8 cellular contexts compared by ENCODE assay signal in the genomic region with DNA sequence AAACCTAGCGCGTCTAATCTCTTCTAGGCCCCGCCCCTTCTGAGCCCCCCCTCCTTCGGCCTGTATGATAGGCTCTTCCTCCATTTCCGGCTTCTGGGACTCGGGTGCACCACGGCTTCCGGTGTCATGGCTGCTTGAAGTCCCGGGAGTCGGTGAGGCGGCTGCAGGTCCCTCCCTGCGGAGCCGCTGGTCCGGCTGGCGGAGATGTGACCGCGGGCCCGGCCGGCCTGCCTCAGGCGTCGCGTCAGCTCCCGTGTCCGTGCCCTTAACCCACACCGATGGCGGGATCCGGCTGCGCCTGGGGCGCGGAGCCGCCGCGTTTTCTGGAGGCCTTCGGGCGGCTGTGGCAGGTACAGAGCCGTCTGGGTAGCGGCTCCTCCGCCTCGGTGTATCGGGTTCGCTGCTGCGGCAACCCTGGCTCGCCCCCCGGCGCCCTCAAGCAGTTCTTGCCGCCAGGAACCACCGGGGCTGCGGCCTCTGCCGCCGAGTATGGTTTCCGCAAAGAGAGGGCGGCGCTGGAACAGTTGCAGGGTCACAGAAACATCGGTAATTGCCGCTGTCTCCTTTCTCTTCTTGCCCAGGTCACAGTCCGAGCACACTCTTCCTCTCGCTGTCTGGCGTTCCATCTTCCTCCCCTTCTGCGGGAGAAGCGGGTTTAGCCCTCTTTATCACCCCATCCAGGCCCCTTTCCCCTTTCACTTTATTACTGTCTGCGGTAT. TPM values are rescaled to one million over a fixed set of nuclear protein-coding genes. Genes with fewer than 3 reads are reported as not detected.
DNase-seq lines count a peak whose midpoint lies in the region; ATAC-seq and TF ChIP-seq lines count a peak whose summit lies in the region.

A gene with protein sequence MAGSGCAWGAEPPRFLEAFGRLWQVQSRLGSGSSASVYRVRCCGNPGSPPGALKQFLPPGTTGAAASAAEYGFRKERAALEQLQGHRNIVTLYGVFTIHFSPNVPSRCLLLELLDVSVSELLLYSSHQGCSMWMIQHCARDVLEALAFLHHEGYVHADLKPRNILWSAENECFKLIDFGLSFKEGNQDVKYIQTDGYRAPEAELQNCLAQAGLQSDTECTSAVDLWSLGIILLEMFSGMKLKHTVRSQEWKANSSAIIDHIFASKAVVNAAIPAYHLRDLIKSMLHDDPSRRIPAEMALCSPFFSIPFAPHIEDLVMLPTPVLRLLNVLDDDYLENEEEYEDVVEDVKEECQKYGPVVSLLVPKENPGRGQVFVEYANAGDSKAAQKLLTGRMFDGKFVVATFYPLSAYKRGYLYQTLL (plus strand): TSS at position 96 of the 719 bp plus-strand sequence. CDS start 183 bp downstream, at position 279.

- peaks cover 20% of the 10 kb centered on the region for H3K36me3 Mint-ChIP-seq in activated CD4-positive, alpha-beta T cell treated with anti-CD3 and anti-CD28 coated beads, Interleukin-2, amount 10 ng/mL, durations not matched to agents 24 days and 14 days (ENCODE audit: low read depth)

- ATAC-seq in GM19351 (IDR thresholded peaks at IDR 0.05; ENCODE audit: unreplicated experiment): peak; percentile 96
- peak; percentile 97 for ATAC-seq in HG03520 (IDR thresholded peaks at IDR 0.05; ENCODE audit: unreplicated experiment)
- peak; percentile 99 for ATAC-seq in left colon

- H3K27ac ChIP-seq in BLaER1 treated with 17β-estradiol and CSF1 and Interleukin-3, amounts not matched to agents 10 nM and 100 nM: peak within 1 kb of the TSS; percentile 94 to 99 (median 96)
- peak within 1 kb of the TSS; percentile 82 for H3K27ac ChIP-seq in colonic mucosa

- peak within 1 kb of the TSS; percentile 86 for H3K4me3 Mint-ChIP-seq in activated CD4-positive, alpha-beta T cell treated with anti-CD3 and anti-CD28 coated beads, Interleukin-2, amount 10 ng/mL, durations not matched to agents 24 days and 14 days

- peak within 1 kb of the TSS; percentile 88 for H3K27ac Mint-ChIP-seq in activated CD4-positive, alpha-beta T cell treated with anti-CD3 and anti-CD28 coated beads, Interleukin-2, amount 10 ng/mL, durations not matched to agents 24 days and 14 days

- H3K27me3 Mint-ChIP-seq in activated CD4-positive, alpha-beta T cell treated with anti-CD3 and anti-CD28 coated beads, Interleukin-2, amount 10 ng/mL, durations not matched to agents 24 days and 14 days: peaks cover 4% of the 10 kb centered on the region

- H4K20me1 ChIP-seq in BLaER1 treated with 17β-estradiol and CSF1 and Interleukin-3, amounts not matched to agents 10 nM and 100 nM: peaks cover 25 to 48% (median 37%) of the 10 kb centered on the region in 11 experiments; a peak in 20 of 22 replicates

- peak within 1 kb of the TSS; percentile 77 to 97 (median 87) for H3K4me2 ChIP-seq in BLaER1 treated with 17β-estradiol and CSF1 and Interleukin-3, amounts not matched to agents 10 nM and 100 nM

- H3K9ac ChIP-seq in BLaER1 treated with 17β-estradiol and CSF1 and Interleukin-3, amounts not matched to agents 10 nM and 100 nM: peak within 1 kb of the TSS; percentile 94 to 99 (median 97)
- peak within 1 kb of the TSS; percentile 89 to 96 for H3K9ac ChIP-seq in colonic mucosa (ENCODE audit: low read depth in 2 of 2, low read length in 2 of 2)

- H3K27me3 ChIP-seq in BLaER1 treated with 17β-estradiol and CSF1 and Interleukin-3, amounts not matched to agents 10 nM and 100 nM: no peaks in the 10 kb centered on the region
- H3K27me3 ChIP-seq in colonic mucosa: no peaks in the 10 kb centered on the region

- peaks cover 28% of the 10 kb centered on the region for H3K4me1 Mint-ChIP-seq in activated CD4-positive, alpha-beta T cell treated with anti-CD3 and anti-CD28 coated beads, Interleukin-2, amount 10 ng/mL, durations not matched to agents 24 days and 14 days

- DNase-seq in NCI-H526 treated with DMSO at 0.1 percent for 48 hours (lab: John Stamatoyannopoulos, UW): peak; percentile 97
- DNase-seq in activated CD4-positive, alpha-beta T cell treated with anti-CD3 and anti-CD28 coated beads, Interleukin-2, amount 10 ng/mL, durations not matched to agents 24 days and 14 days: peak; percentile 96
- peak; percentile 94 for DNase-seq in colonic mucosa
- DNase-seq in left colon: peak; percentile 92 to 93
- peak; percentile 79 to 82 for DNase-seq in stimulated activated CD4-positive, alpha-beta T cell treated with anti-CD3 and anti-CD28 coated beads, Interleukin-1b, Interleukin-23, amount 100 ng/mL, for 4 hours (ENCODE audit: low read depth in 2 of 2)

- peak within 1 kb of the TSS; percentile 85 to 100 (median 95) for H3K4me3 ChIP-seq in BLaER1 treated with 17β-estradiol and CSF1 and Interleukin-3, amounts not matched to agents 10 nM and 100 nM
- H3K4me3 ChIP-seq in colonic mucosa: peak within 1 kb of the TSS; percentile 73

- peaks cover 17 to 33% (median 25%) of the 10 kb centered on the region in 10 experiments for H3K4me1 ChIP-seq in BLaER1 treated with 17β-estradiol and CSF1 and Interleukin-3, amounts not matched to agents 10 nM and 100 nM
- no peaks in the 10 kb centered on the region for H3K4me1 ChIP-seq in colonic mucosa

- intact Hi-C loops in activated CD4-positive, alpha-beta T cell treated with anti-CD3 and anti-CD28 coated beads, Interleukin-2, amount 10 ng/mL, durations not matched to agents 24 days and 14 days (cut with micrococcal nuclease): loop anchor here (1.0 to 5.0 kb wide), 3 partner anchors 63 to 824 kb away; a partner anchor contains a TSS
- intact Hi-C loops in colonic mucosa (cut with DNase I): no loop called here
- intact Hi-C loops in left colon (cut with DNase I, micrococcal nuclease): no loop called here

- H3K9me3 Mint-ChIP-seq in activated CD4-positive, alpha-beta T cell treated with anti-CD3 and anti-CD28 coated beads, Interleukin-2, amount 10 ng/mL, durations not matched to agents 24 days and 14 days: peaks cover 4% of the 10 kb centered on the region

- H3K9me3 ChIP-seq in BLaER1 treated with 17β-estradiol and CSF1 and Interleukin-3, amounts not matched to agents 10 nM and 100 nM (replicated peaks in 1 of 11): 0 out of 22 replicates have a peak, but pooled peaks cover 0 to 6% (median 0%) of the 10 kb centered on the region in 11 experiments
- H3K9me3 ChIP-seq in colonic mucosa: no peaks in the 10 kb centered on the region

- TF ChIP-seq CTCF in colonic mucosa (IDR thresholded peaks at IDR 0.05): no peak

- peaks cover 31 to 38% (median 31%) of the 10 kb centered on the region in 11 experiments for H3K36me3 ChIP-seq in BLaER1 treated with 17β-estradiol and CSF1 and Interleukin-3, amounts not matched to agents 10 nM and 100 nM
- no peaks in the 10 kb centered on the region for H3K36me3 ChIP-seq in colonic mucosa

RNA-seq across cellular contexts. Expression of the gene that starts here (rescaled TPM):
- 59.8 and 60.1 TPM in 2 replicates for total RNA-seq in activated CD4-positive, alpha-beta T cell treated with anti-CD3 and anti-CD28 coated beads, Interleukin-2, amount 10 ng/mL, durations not matched to agents 24 days and 14 days
- total RNA-seq in colonic mucosa (10 to 100 TPM; 52.1 to 59.0 TPM), left colon (10 to 100 TPM; 51.3 to 52.0 TPM)

Comparison
In these comparisons a context has a peak if more than half of its experiments do, and no peak if none do; other contexts are left out.
1. Peak in every context shown above with its lines: DNase-seq, ATAC-seq, H3K4me3 ChIP-seq and H3K27ac ChIP-seq.